ENCODE assay signal across 10 cellular contexts in the genomic region with DNA sequence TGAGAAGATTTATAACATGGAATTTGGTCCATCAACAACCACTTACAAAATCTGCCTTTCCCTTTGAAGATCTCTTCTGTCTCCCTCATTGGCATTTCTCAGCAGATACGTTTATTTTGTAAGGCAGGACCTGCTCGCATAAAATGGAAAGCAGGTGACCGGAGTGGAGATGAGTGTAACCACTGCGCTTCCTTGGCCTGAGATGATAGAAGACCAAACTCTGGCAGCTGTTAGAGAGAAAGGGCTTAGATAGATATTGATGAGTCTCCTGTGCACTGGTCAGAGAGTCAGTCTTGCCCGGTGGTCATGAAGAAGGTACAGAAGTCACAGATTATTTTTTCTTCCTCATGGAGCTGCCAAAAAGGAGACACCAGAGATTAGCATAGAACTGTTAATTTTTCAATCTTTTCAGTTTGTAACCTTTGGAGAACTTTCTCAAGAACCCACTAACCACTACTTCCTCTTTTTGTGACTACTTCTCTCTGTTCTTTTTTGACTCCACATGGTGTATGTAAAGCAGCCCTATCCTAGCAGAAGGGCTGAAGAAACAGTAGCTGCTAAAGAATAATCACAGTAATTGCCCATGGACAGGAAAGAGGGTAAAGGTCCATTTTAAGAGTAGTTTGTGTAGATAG. TPM values are rescaled to one million over a fixed set of nuclear protein-coding genes. Genes with fewer than 3 reads are reported as not detected.
A peak's percentile ranks its signal among the peaks of the same experiment; 100 is the strongest.
DNase-seq lines count a peak whose midpoint lies in the region; ATAC-seq and TF ChIP-seq lines count a peak whose summit lies in the region.
"Had no signal": no experiment of that assay in that cellular context is flagged by ENCODE, and none has a peak within 500 bp of the region (broad histone marks: within the 10 kb centered on the region; RNA-seq: fewer than 3 reads in every experiment).

No MANE protein-coding gene starts in this region.

- no peak for TF ChIP-seq CTCF in neutrophil (IDR thresholded peaks at IDR 0.05)
- no peak for TF ChIP-seq CTCF in WTC11 (IDR thresholded peaks at IDR 0.05)

- H3K4me3 Mint-ChIP-seq in WTC11 = no peak overlapping the region

- H3K4me1 Mint-ChIP-seq in WTC11 = no peaks in the 10 kb centered on the region

- POLR2A ChIA-PET in WTC11 (lab: Charles Lee) = no interaction called here

- H3K36me3 ChIP-seq in KOPT-K1 (ENCODE audit: insufficient read depth, low read length) = no peaks in the 10 kb centered on the region
- H3K36me3 ChIP-seq in neutrophil = no peaks in the 10 kb centered on the region

- H3K9me3 ChIP-seq in KOPT-K1 (ENCODE audit: insufficient read depth, low read length, poor library complexity, severe bottlenecking) (no peaks in the 10 kb centered on the region), neutrophil (no peaks in the 10 kb centered on the region)

- H3K27me3 Mint-ChIP-seq in WTC11 (ENCODE audit: low read depth) = no peaks in the 10 kb centered on the region

- H3K4me1 ChIP-seq in neutrophil (ENCODE audit: control insufficient read depth in 1 of 2, insufficient read depth in 1 of 2, low read depth in 1 of 2, low read length in 1 of 2) = peaks cover 47 to 60% of the 10 kb centered on the region in 2 experiments

- CTCF ChIA-PET in WTC11 (lab: Charles Lee) = no interaction called here

- peak; percentile 97 for ATAC-seq in GM19023 (IDR thresholded peaks at IDR 0.05; ENCODE audit: unreplicated experiment)
- ATAC-seq in HG02763 (IDR thresholded peaks at IDR 0.05; ENCODE audit: unreplicated experiment) = peak; percentile 94
- no peak for ATAC-seq in SK-N-SH treated with all-trans-retinoic acid at 6 μM for 48 hours
- no peak for ATAC-seq in WTC11

- H3K27ac Mint-ChIP-seq in WTC11 = no peak overlapping the region

- no peak for DNase-seq in NCI-H1092 (lab: John Stamatoyannopoulos, UW)
- DNase-seq in activated CD8-positive, alpha-beta memory T cell treated with anti-CD3 and anti-CD28 coated beads for 24 hours = no peak
- no peak for DNase-seq in WTC11 (ENCODE audit: low spot score)
- DNase-seq: kidney glomerular epithelial cell, NCI-H526 treated with DMSO at 0.1 percent for 48 hours had no signal

- peaks cover 9% of the 10 kb centered on the region for H3K27me3 ChIP-seq in neutrophil

- no peaks in the 10 kb centered on the region for H3K36me3 Mint-ChIP-seq in WTC11

- no peaks in the 10 kb centered on the region for H3K9me3 Mint-ChIP-seq in WTC11

- H3K27ac ChIP-seq in KOPT-K1 (ENCODE audit: low read depth, low read length, poor library complexity, severe bottlenecking) (peak overlapping the region; percentile 79), neutrophil (peak overlapping the region; percentile 81)

- peak overlapping the region; percentile 24 to 31 for H3K4me3 ChIP-seq in neutrophil (ENCODE audit: low read depth in 1 of 2, low read length in 1 of 2)

TF ChIP-seq in SK-N-SH treated with all-trans-retinoic acid at 6 μM for 48 hours, 23 proteins besides CTCF, POLR2A, EP300 and RAD21:
- TF ChIP-seq ZNF8 (CRISPR knock-in tag; IDR thresholded peaks at IDR 0.05) (no peak), TOX (CRISPR knock-in tag; IDR thresholded peaks at IDR 0.05; ENCODE audit: borderline replicate concordance) (no peak), TCF4 (CRISPR knock-in tag; IDR thresholded peaks at IDR 0.05; ENCODE audit: borderline replicate concordance) (no peak), ZC3H10 (CRISPR knock-in tag; IDR thresholded peaks at IDR 0.05) (no peak), ZNF70 (CRISPR knock-in tag; IDR thresholded peaks at IDR 0.05) (no peak), PPARA (CRISPR knock-in tag; IDR thresholded peaks at IDR 0.05; ENCODE audit: borderline replicate concordance) (no peak), OSR1 (CRISPR knock-in tag; IDR thresholded peaks at IDR 0.05) (no peak), CSDC2 (CRISPR knock-in tag; IDR thresholded peaks at IDR 0.05) (no peak)
- TF ChIP-seq, protein P1, sequence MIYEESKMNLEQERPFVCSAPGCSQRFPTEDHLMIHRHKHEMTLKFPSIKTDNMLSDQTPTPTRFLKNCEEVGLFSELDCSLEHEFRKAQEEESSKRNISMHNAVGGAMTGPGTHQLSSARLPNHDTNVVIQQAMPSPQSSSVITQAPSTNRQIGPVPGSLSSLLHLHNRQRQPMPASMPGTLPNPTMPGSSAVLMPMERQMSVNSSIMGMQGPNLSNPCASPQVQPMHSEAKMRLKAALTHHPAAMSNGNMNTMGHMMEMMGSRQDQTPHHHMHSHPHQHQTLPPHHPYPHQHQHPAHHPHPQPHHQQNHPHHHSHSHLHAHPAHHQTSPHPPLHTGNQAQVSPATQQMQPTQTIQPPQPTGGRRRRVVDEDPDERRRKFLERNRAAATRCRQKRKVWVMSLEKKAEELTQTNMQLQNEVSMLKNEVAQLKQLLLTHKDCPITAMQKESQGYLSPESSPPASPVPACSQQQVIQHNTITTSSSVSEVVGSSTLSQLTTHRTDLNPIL (CRISPR knock-in tag; IDR thresholded peaks at IDR 0.05; ENCODE audit: low read depth) = no peak

TF ChIP-seq in WTC11, 78 proteins besides CTCF, POLR2A, EP300 and RAD21:
- TF ChIP-seq, protein P2, sequence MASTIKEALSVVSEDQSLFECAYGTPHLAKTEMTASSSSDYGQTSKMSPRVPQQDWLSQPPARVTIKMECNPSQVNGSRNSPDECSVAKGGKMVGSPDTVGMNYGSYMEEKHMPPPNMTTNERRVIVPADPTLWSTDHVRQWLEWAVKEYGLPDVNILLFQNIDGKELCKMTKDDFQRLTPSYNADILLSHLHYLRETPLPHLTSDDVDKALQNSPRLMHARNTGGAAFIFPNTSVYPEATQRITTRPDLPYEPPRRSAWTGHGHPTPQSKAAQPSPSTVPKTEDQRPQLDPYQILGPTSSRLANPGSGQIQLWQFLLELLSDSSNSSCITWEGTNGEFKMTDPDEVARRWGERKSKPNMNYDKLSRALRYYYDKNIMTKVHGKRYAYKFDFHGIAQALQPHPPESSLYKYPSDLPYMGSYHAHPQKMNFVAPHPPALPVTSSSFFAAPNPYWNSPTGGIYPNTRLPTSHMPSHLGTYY (CRISPR knock-in tag; IDR thresholded peaks at IDR 0.05) = no peak
- no peak for TF ChIP-seq FOXP1 (CRISPR knock-in tag; IDR thresholded peaks at IDR 0.05; ENCODE audit: borderline replicate concordance)
- TF ChIP-seq RELA (CRISPR knock-in tag; IDR thresholded peaks at IDR 0.05; ENCODE audit: borderline replicate concordance) = no peak
- no peak for TF ChIP-seq TP53 (CRISPR knock-in tag; IDR thresholded peaks at IDR 0.05)
- TF ChIP-seq, protein P3, sequence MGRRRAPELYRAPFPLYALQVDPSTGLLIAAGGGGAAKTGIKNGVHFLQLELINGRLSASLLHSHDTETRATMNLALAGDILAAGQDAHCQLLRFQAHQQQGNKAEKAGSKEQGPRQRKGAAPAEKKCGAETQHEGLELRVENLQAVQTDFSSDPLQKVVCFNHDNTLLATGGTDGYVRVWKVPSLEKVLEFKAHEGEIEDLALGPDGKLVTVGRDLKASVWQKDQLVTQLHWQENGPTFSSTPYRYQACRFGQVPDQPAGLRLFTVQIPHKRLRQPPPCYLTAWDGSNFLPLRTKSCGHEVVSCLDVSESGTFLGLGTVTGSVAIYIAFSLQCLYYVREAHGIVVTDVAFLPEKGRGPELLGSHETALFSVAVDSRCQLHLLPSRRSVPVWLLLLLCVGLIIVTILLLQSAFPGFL (CRISPR knock-in tag; IDR thresholded peaks at IDR 0.05; ENCODE audit: borderline replicate concordance) = no peak
- TF ChIP-seq FOXK1 (CRISPR knock-in tag; IDR thresholded peaks at IDR 0.05) = no peak
- TF ChIP-seq, protein P4, sequence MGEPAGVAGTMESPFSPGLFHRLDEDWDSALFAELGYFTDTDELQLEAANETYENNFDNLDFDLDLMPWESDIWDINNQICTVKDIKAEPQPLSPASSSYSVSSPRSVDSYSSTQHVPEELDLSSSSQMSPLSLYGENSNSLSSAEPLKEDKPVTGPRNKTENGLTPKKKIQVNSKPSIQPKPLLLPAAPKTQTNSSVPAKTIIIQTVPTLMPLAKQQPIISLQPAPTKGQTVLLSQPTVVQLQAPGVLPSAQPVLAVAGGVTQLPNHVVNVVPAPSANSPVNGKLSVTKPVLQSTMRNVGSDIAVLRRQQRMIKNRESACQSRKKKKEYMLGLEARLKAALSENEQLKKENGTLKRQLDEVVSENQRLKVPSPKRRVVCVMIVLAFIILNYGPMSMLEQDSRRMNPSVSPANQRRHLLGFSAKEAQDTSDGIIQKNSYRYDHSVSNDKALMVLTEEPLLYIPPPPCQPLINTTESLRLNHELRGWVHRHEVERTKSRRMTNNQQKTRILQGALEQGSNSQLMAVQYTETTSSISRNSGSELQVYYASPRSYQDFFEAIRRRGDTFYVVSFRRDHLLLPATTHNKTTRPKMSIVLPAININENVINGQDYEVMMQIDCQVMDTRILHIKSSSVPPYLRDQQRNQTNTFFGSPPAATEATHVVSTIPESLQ (CRISPR knock-in tag; IDR thresholded peaks at IDR 0.05) = no peak
- no peak for TF ChIP-seq ZNF396 (CRISPR knock-in tag; IDR thresholded peaks at IDR 0.05; ENCODE audit: borderline replicate concordance)
TF ChIP-seq in WTC11: peak in this region for 0.

RNA-seq across cellular contexts. Expression of a gene that starts 47.6 kb away (rescaled TPM):
- not detected in 3 replicates for total RNA-seq in WTC11 (2021)

RNA-seq across cellular contexts. Expression of a gene that starts 55.1 kb away (rescaled TPM):
- not detected in 3 replicates for total RNA-seq in WTC11 (2021)

Comparison
In these comparisons a context has a peak if more than half of its experiments do, and no peak if none do; other contexts are left out.
1. ATAC-seq: peak in GM19023 (single experiment) and HG02763 (single experiment); none in SK-N-SH treated with all-trans-retinoic acid at 6 μM for 48 hours (single experiment) and WTC11 (single experiment).